Comparison of ENCODE assay signal across 17 cellular contexts in genomic region chr9:89342948-89343347, GRCh38.
"Had no signal": no experiment of that assay in that cellular context is flagged by ENCODE, and none has a peak within 500 bp of the region (broad histone marks: within the 10 kb centered on the region; RNA-seq: fewer than 3 reads in every experiment).

No MANE protein-coding gene starts in this region.

- H3K4me3 ChIP-seq: colonic mucosa, gastroesophageal sphincter, heart left ventricle, pancreas, right lobe of liver, smooth muscle cell, stomach, vagina had no signal

- H3K4me1 ChIP-seq: colonic mucosa, gastroesophageal sphincter, heart left ventricle, pancreas, right lobe of liver, stomach, vagina had no signal

- H3K4me2 ChIP-seq: smooth muscle cell had no signal

- H3K27me3 ChIP-seq: colonic mucosa, gastroesophageal sphincter, heart left ventricle, pancreas, right lobe of liver, stomach, vagina had no signal

- ATAC-seq: gastroesophageal sphincter; heart left ventricle; naive thymus-derived CD8-positive, alpha-beta T cell; pancreas; right lobe of liver had no signal

- H3K36me3 ChIP-seq: colonic mucosa had no signal

- H3K27ac ChIP-seq: colonic mucosa, gastroesophageal sphincter, heart left ventricle, pancreas, right lobe of liver, stomach, vagina had no signal

- DNase-seq: activated CD4-positive, CD25-positive, alpha-beta regulatory T cell treated with anti-CD3 and anti-CD28 coated beads, Interleukin-2, amount 50 U/mL, for 72 hours; activated naive CD4-positive, alpha-beta T cell treated with Interleukin-2 at 50 U/mL for 16 hours; activated naive CD8-positive, alpha-beta T cell treated with anti-CD3 and anti-CD28 coated beads, Interleukin-2, amount 10 ng/mL, durations not matched to agents 7 days and 5 days; central memory CD4-positive, alpha-beta T cell; colonic mucosa; heart left ventricle; naive thymus-derived CD8-positive, alpha-beta T cell; pancreas; right lobe of liver; stimulated activated CD4-positive, alpha-beta T cell treated with anti-CD3 and anti-CD28 coated beads, Interleukin-4, amount 100 ng/mL, for 1 hour; stomach; T-helper 1 cell; T1000; trophoblast cell had no signal

- H3K9me3 ChIP-seq: colonic mucosa, gastroesophageal sphincter, heart left ventricle, pancreas, right lobe of liver, stomach, vagina had no signal
